In genomic region chr5:173837654-173838053, GRCh38 we compare ENCODE assay signal across 30 cellular contexts.
"Had no signal": no experiment of that assay in that cellular context is flagged by ENCODE, and none has a peak within 500 bp of the region (broad histone marks: within the 10 kb centered on the region; RNA-seq: fewer than 3 reads in every experiment).

No MANE protein-coding gene starts in this region.

- H3K4me3 ChIP-seq: body of pancreas, esophagus squamous epithelium, heart left ventricle had no signal

- H3K4me3 Mint-ChIP-seq: activated CD4-positive, alpha-beta memory T cell treated with anti-CD3 and anti-CD28 coated beads, Interleukin-2, amount 10 ng/mL, durations not matched to agents 7 days and 5 days; activated CD4-positive, alpha-beta T cell treated with anti-CD3 and anti-CD28 coated beads, Interleukin-2, amount 10 ng/mL, durations not matched to agents 7 days and 5 days; activated naive CD4-positive, alpha-beta T cell treated with anti-CD3 and anti-CD28 coated beads, Interleukin-2, amount 10 ng/mL, durations not matched to agents 7 days and 5 days; activated naive CD8-positive, alpha-beta T cell treated with anti-CD3 and anti-CD28 coated beads, Interleukin-2, amount 10 ng/mL, durations not matched to agents 7 days and 5 days; activated T-cell treated with anti-CD3 and anti-CD28 coated beads, Interleukin-2, amount 50 U/mL, for 24 hours; activated T-cell treated with anti-CD3 and anti-CD28 coated beads, Interleukin-2, amount 50 U/mL, for 72 hours had no signal

- DNase-seq: activated CD4-positive, alpha-beta memory T cell treated with anti-CD3 and anti-CD28 coated beads, Interleukin-2, amount 10 ng/mL, durations not matched to agents 7 days and 5 days; activated CD4-positive, alpha-beta T cell treated with anti-CD3 and anti-CD28 coated beads for 1 hour; activated CD4-positive, alpha-beta T cell treated with anti-CD3 and anti-CD28 coated beads for 4 hours; activated CD4-positive, alpha-beta T cell treated with anti-CD3 and anti-CD28 coated beads, Interleukin-2, amount 10 ng/mL, durations not matched to agents 7 days and 5 days; activated CD4-positive, alpha-beta T cell treated with anti-CD3 and anti-CD28 coated beads, Interleukin-2, amount 50 U/mL, for 4 hours; activated CD4-positive, CD25-positive, alpha-beta regulatory T cell; activated CD8-positive, alpha-beta memory T cell treated with anti-CD3 and anti-CD28 coated beads, Interleukin-2, amount 50 U/mL, for 48 hours; activated gamma-delta T cell; activated naive CD4-positive, alpha-beta T cell; activated naive CD4-positive, alpha-beta T cell treated with anti-CD3 and anti-CD28 coated beads, Interleukin-2, amount 10 ng/mL, durations not matched to agents 7 days and 5 days; activated naive CD8-positive, alpha-beta T cell treated with anti-CD3 and anti-CD28 coated beads, Interleukin-2, amount 10 ng/mL, durations not matched to agents 7 days and 5 days; activated T-cell treated with anti-CD3 and anti-CD28 coated beads for 4 hours; activated T-cell treated with anti-CD3 and anti-CD28 coated beads, Interleukin-2, amount 50 U/mL, for 24 hours; activated T-cell treated with anti-CD3 and anti-CD28 coated beads, Interleukin-2, amount 50 U/mL, for 72 hours; amygdala; aorta; body of pancreas; caudate nucleus; effector CD8-positive, alpha-beta T cell; esophagus squamous epithelium; foreskin fibroblast; glutamatergic neuron; heart left ventricle; T-helper 2 cell had no signal

- H3K27ac Mint-ChIP-seq: activated CD4-positive, alpha-beta memory T cell treated with anti-CD3 and anti-CD28 coated beads, Interleukin-2, amount 10 ng/mL, durations not matched to agents 7 days and 5 days; activated CD4-positive, alpha-beta T cell treated with anti-CD3 and anti-CD28 coated beads, Interleukin-2, amount 10 ng/mL, durations not matched to agents 7 days and 5 days; activated naive CD4-positive, alpha-beta T cell treated with anti-CD3 and anti-CD28 coated beads, Interleukin-2, amount 10 ng/mL, durations not matched to agents 7 days and 5 days; activated naive CD4-positive, alpha-beta T cell treated with anti-CD3 and anti-CD28 coated beads, Interleukin-2, amount 50 U/mL, for 72 hours; activated naive CD8-positive, alpha-beta T cell treated with anti-CD3 and anti-CD28 coated beads, Interleukin-2, amount 10 ng/mL, durations not matched to agents 7 days and 5 days; activated T-cell treated with anti-CD3 and anti-CD28 coated beads, Interleukin-2, amount 50 U/mL, for 24 hours; activated T-cell treated with anti-CD3 and anti-CD28 coated beads, Interleukin-2, amount 50 U/mL, for 72 hours had no signal

- H3K36me3 Mint-ChIP-seq: activated naive CD4-positive, alpha-beta T cell treated with anti-CD3 and anti-CD28 coated beads, Interleukin-2, amount 10 ng/mL, durations not matched to agents 7 days and 5 days; activated naive CD4-positive, alpha-beta T cell treated with anti-CD3 and anti-CD28 coated beads, Interleukin-2, amount 50 U/mL, for 72 hours; activated naive CD8-positive, alpha-beta T cell treated with anti-CD3 and anti-CD28 coated beads, Interleukin-2, amount 10 ng/mL, durations not matched to agents 7 days and 5 days had no signal

- H3K27ac ChIP-seq: body of pancreas, epithelial cell of prostate, esophagus squamous epithelium, heart left ventricle had no signal

- H3K27me3 Mint-ChIP-seq: activated CD4-positive, alpha-beta memory T cell treated with anti-CD3 and anti-CD28 coated beads, Interleukin-2, amount 10 ng/mL, durations not matched to agents 7 days and 5 days; activated naive CD8-positive, alpha-beta T cell treated with anti-CD3 and anti-CD28 coated beads, Interleukin-2, amount 10 ng/mL, durations not matched to agents 7 days and 5 days; activated T-cell treated with anti-CD3 and anti-CD28 coated beads, Interleukin-2, amount 50 U/mL, for 24 hours had no signal

- H3K4me1 Mint-ChIP-seq: activated CD4-positive, alpha-beta memory T cell treated with anti-CD3 and anti-CD28 coated beads, Interleukin-2, amount 10 ng/mL, durations not matched to agents 7 days and 5 days; activated CD4-positive, alpha-beta T cell treated with anti-CD3 and anti-CD28 coated beads, Interleukin-2, amount 10 ng/mL, durations not matched to agents 7 days and 5 days; activated naive CD4-positive, alpha-beta T cell treated with anti-CD3 and anti-CD28 coated beads, Interleukin-2, amount 10 ng/mL, durations not matched to agents 7 days and 5 days; activated naive CD8-positive, alpha-beta T cell treated with anti-CD3 and anti-CD28 coated beads, Interleukin-2, amount 10 ng/mL, durations not matched to agents 7 days and 5 days had no signal

- H3K36me3 ChIP-seq: esophagus squamous epithelium, heart left ventricle had no signal

- H3K9me3 Mint-ChIP-seq: activated CD4-positive, alpha-beta memory T cell treated with anti-CD3 and anti-CD28 coated beads, Interleukin-2, amount 10 ng/mL, durations not matched to agents 7 days and 5 days; activated CD4-positive, alpha-beta T cell treated with anti-CD3 and anti-CD28 coated beads, Interleukin-2, amount 10 ng/mL, durations not matched to agents 7 days and 5 days; activated naive CD4-positive, alpha-beta T cell treated with anti-CD3 and anti-CD28 coated beads, Interleukin-2, amount 10 ng/mL, durations not matched to agents 7 days and 5 days; activated naive CD4-positive, alpha-beta T cell treated with anti-CD3 and anti-CD28 coated beads, Interleukin-2, amount 50 U/mL, for 72 hours; activated naive CD8-positive, alpha-beta T cell treated with anti-CD3 and anti-CD28 coated beads, Interleukin-2, amount 10 ng/mL, durations not matched to agents 7 days and 5 days; activated T-cell treated with anti-CD3 and anti-CD28 coated beads, Interleukin-2, amount 50 U/mL, for 24 hours had no signal

- H3K9me3 ChIP-seq: body of pancreas, esophagus squamous epithelium, heart left ventricle had no signal

- ATAC-seq: activated naive CD4-positive, alpha-beta T cell treated with anti-CD3 and anti-CD28 coated beads, Interleukin-2, amount 50 U/mL, for 72 hours; activated T-cell treated with anti-CD3 and anti-CD28 coated beads, Interleukin-2, amount 50 U/mL, for 72 hours; body of pancreas; heart left ventricle had no signal

- H3K27me3 ChIP-seq: body of pancreas, esophagus squamous epithelium, heart left ventricle had no signal

- FAIRE-seq: colon, endometrium, endothelial cell of umbilical vein, frontal cortex had no signal
